Comparison of ENCODE assay signal across 21 cellular contexts in genomic region chr7:99384523-99384922, GRCh38. TPM values are rescaled to one million over a fixed set of nuclear protein-coding genes. Genes with fewer than 3 reads are reported as not detected.
DNase-seq lines count a peak whose midpoint lies in the region; ATAC-seq and TF ChIP-seq lines count a peak whose summit lies in the region.
"Had no signal": no experiment of that assay in that cellular context is flagged by ENCODE, and none has a peak within 500 bp of the region (broad histone marks: within the 10 kb centered on the region; RNA-seq: fewer than 3 reads in every experiment).

No MANE protein-coding gene starts in this region.

- ATAC-seq in activated CD8-positive, alpha-beta memory T cell treated with anti-CD3 and anti-CD28 coated beads, Interleukin-2, amount 10 ng/mL, durations not matched to agents 7 days and 5 days, result no peak
- no peak for ATAC-seq in activated T-helper 17 cell treated with anti-CD3 and anti-CD28 coated beads, Interleukin-2, amount 50 U/mL, for 72 hours (replicated peaks)
- ATAC-seq in natural killer cell (no peak), HG03196 (IDR thresholded peaks at IDR 0.05; ENCODE audit: unreplicated experiment) (no peak)
- ATAC-seq: left lung, right cardiac atrium, upper lobe of right lung had no signal

- DNase-seq in activated CD8-positive, alpha-beta memory T cell treated with anti-CD3 and anti-CD28 coated beads, Interleukin-2, amount 10 ng/mL, durations not matched to agents 7 days and 5 days, result no peak
- DNase-seq in activated CD8-positive, alpha-beta memory T cell treated with anti-CD3 and anti-CD28 coated beads for 24 hours, result no peak
- no peak for DNase-seq in Caco-2
- no peak for DNase-seq in natural killer cell
- DNase-seq in breast epithelium (ENCODE audit: low spot score in 2 of 2), result no peak
- no peak for DNase-seq in BE2C
- DNase-seq: ACHN; activated T-cell treated with anti-CD3 and anti-CD28 coated beads for 4 hours; caudate nucleus; effector CD4-positive, alpha-beta T cell; NCI-H1048; NCI-H2029 treated with DMSO at 0.1 percent for 48 hours; NCI-H510A; occipital lobe; stimulated activated naive CD4-positive, alpha-beta T cell treated with Interleukin-2 at 50 U/mL for 16 hours; T-helper 9 cell; upper lobe of right lung had no signal

- H3K4me1 Mint-ChIP-seq in activated CD8-positive, alpha-beta memory T cell treated with anti-CD3 and anti-CD28 coated beads, Interleukin-2, amount 10 ng/mL, durations not matched to agents 7 days and 5 days, result peaks cover 40% of the 10 kb centered on the region
- no peaks in the 10 kb centered on the region for H3K4me1 Mint-ChIP-seq in Caco-2 (ENCODE audit: low read depth, unreplicated experiment)
- peaks cover 22% of the 10 kb centered on the region for H3K4me1 Mint-ChIP-seq in activated T-helper 17 cell treated with anti-CD3 and anti-CD28 coated beads, Interleukin-2, amount 50 U/mL, for 72 hours
- peaks cover 30 to 56% of the 10 kb centered on the region in 2 donors for H3K4me1 Mint-ChIP-seq in natural killer cell

- TF ChIP-seq POLR2A in breast epithelium (IDR thresholded peaks at IDR 0.05), result no peak

- no peaks in the 10 kb centered on the region for H3K9me3 ChIP-seq in Caco-2
- no peaks in the 10 kb centered on the region for H3K9me3 ChIP-seq in breast epithelium
- no peaks in the 10 kb centered on the region for H3K9me3 ChIP-seq in BE2C
- H3K9me3 ChIP-seq: left lung, upper lobe of right lung had no signal

- no peak overlapping the region for H3K27ac ChIP-seq in breast epithelium
- H3K27ac ChIP-seq: left lung, upper lobe of right lung had no signal

- no peaks in the 10 kb centered on the region for H3K27me3 ChIP-seq in Caco-2 (replicated peaks; ENCODE audit: control insufficient read depth, insufficient read depth, low read length)
- H3K27me3 ChIP-seq in breast epithelium, result no peaks in the 10 kb centered on the region
- H3K27me3 ChIP-seq in BE2C, result no peaks in the 10 kb centered on the region
- H3K27me3 ChIP-seq: left lung, upper lobe of right lung had no signal

- H3K9me3 Mint-ChIP-seq in activated CD8-positive, alpha-beta memory T cell treated with anti-CD3 and anti-CD28 coated beads, Interleukin-2, amount 10 ng/mL, durations not matched to agents 7 days and 5 days (ENCODE audit: low read depth), result no peaks in the 10 kb centered on the region
- H3K9me3 Mint-ChIP-seq in Caco-2 (ENCODE audit: unreplicated experiment) (no peaks in the 10 kb centered on the region), natural killer cell (no peaks in the 10 kb centered on the region)
- no peaks in the 10 kb centered on the region for H3K9me3 Mint-ChIP-seq in activated T-helper 17 cell treated with anti-CD3 and anti-CD28 coated beads, Interleukin-2, amount 50 U/mL, for 72 hours

- H3K4me3 ChIP-seq in Caco-2 (ENCODE audit: low read depth, low read length), result no peak overlapping the region
- H3K4me3 ChIP-seq in breast epithelium, result no peak overlapping the region
- H3K4me3 ChIP-seq in BE2C (ENCODE audit: low read depth, low read length), result no peak overlapping the region
- H3K4me3 ChIP-seq: left lung, upper lobe of right lung had no signal

- no peaks in the 10 kb centered on the region; the same call in 1 of the 2 replicates for H3K36me3 ChIP-seq in Caco-2 (ENCODE audit: control insufficient read depth, insufficient read depth, low read length)
- H3K36me3 ChIP-seq in breast epithelium, result no peaks in the 10 kb centered on the region
- no peaks in the 10 kb centered on the region; the same call in 1 of the 2 replicates for H3K36me3 ChIP-seq in BE2C

- H3K27ac Mint-ChIP-seq in activated CD8-positive, alpha-beta memory T cell treated with anti-CD3 and anti-CD28 coated beads, Interleukin-2, amount 10 ng/mL, durations not matched to agents 7 days and 5 days, result peak overlapping the region; percentile 69
- H3K27ac Mint-ChIP-seq in Caco-2 (ENCODE audit: unreplicated experiment), result peak overlapping the region; percentile 32
- peak overlapping the region; percentile 84 for H3K27ac Mint-ChIP-seq in activated T-helper 17 cell treated with anti-CD3 and anti-CD28 coated beads, Interleukin-2, amount 50 U/mL, for 72 hours
- H3K27ac Mint-ChIP-seq in natural killer cell, result peak overlapping the region; percentile 84 to 97

- TF ChIP-seq CTCF in Caco-2 (IDR thresholded peaks at IDR 0.05; ENCODE audit: insufficient read depth in 1 of 2, low read depth in 1 of 2, low read length in 1 of 2, severe bottlenecking in 1 of 2, unreplicated experiment in 1 of 2) (no peak), natural killer cell (IDR thresholded peaks at IDR 0.05) (no peak), breast epithelium (IDR thresholded peaks at IDR 0.05) (no peak), BE2C (IDR thresholded peaks at IDR 0.05; ENCODE audit: low read depth, low read length) (no peak)

- H3K36me3 Mint-ChIP-seq in activated CD8-positive, alpha-beta memory T cell treated with anti-CD3 and anti-CD28 coated beads, Interleukin-2, amount 10 ng/mL, durations not matched to agents 7 days and 5 days, result peaks cover 43% of the 10 kb centered on the region
- peaks cover 83% of the 10 kb centered on the region for H3K36me3 Mint-ChIP-seq in Caco-2 (ENCODE audit: insufficient read depth, unreplicated experiment)
- H3K36me3 Mint-ChIP-seq in activated T-helper 17 cell treated with anti-CD3 and anti-CD28 coated beads, Interleukin-2, amount 50 U/mL, for 72 hours (ENCODE audit: low read depth), result peaks cover 92% of the 10 kb centered on the region
- no peaks in the 10 kb centered on the region for H3K36me3 Mint-ChIP-seq in natural killer cell

- POLR2A ChIA-PET in Caco-2 (lab: Charles Lee), result no interaction called here

- intact Hi-C loops in Caco-2 (cut with micrococcal nuclease; ENCODE audit: unreplicated experiment) (no loop called here), natural killer cell (cut with micrococcal nuclease) (no loop called here), breast epithelium (cut with DNase I; ENCODE audit: low total_unique reads) (no loop called here)

- no peak overlapping the region for H3K4me3 Mint-ChIP-seq in activated CD8-positive, alpha-beta memory T cell treated with anti-CD3 and anti-CD28 coated beads, Interleukin-2, amount 10 ng/mL, durations not matched to agents 7 days and 5 days
- H3K4me3 Mint-ChIP-seq in Caco-2 (ENCODE audit: unreplicated experiment) (no peak overlapping the region), natural killer cell (no peak overlapping the region)
- no peak overlapping the region for H3K4me3 Mint-ChIP-seq in activated T-helper 17 cell treated with anti-CD3 and anti-CD28 coated beads, Interleukin-2, amount 50 U/mL, for 72 hours

- H3K4me1 ChIP-seq in Caco-2, result peaks cover 3% of the 10 kb centered on the region; the same call in 1 of the 2 replicates
- H3K4me1 ChIP-seq in breast epithelium, result peaks cover 0 to 7% of the 10 kb centered on the region in 2 donors
- peaks cover 10% of the 10 kb centered on the region for H3K4me1 ChIP-seq in BE2C

- BruUV-seq in Caco-2 (replicated peaks; lab: Mats Ljungman, UMichigan), result no TSS peak

- H3K27me3 Mint-ChIP-seq in activated CD8-positive, alpha-beta memory T cell treated with anti-CD3 and anti-CD28 coated beads, Interleukin-2, amount 10 ng/mL, durations not matched to agents 7 days and 5 days, result no peaks in the 10 kb centered on the region
- H3K27me3 Mint-ChIP-seq in Caco-2 (ENCODE audit: insufficient read depth, unreplicated experiment) (no peaks in the 10 kb centered on the region), natural killer cell (ENCODE audit: low read depth in 2 of 2) (no peaks in the 10 kb centered on the region)
- no peaks in the 10 kb centered on the region for H3K27me3 Mint-ChIP-seq in activated T-helper 17 cell treated with anti-CD3 and anti-CD28 coated beads, Interleukin-2, amount 50 U/mL, for 72 hours

- CTCF ChIA-PET in activated CD8-positive, alpha-beta memory T cell treated with anti-CD3 and anti-CD28 coated beads, Interleukin-2, amount 10 ng/mL, durations not matched to agents 7 days and 5 days (lab: Charles Lee), result no interaction called here
- CTCF ChIA-PET in Caco-2 (lab: Charles Lee), result no interaction called here

RNA-seq across cellular contexts. Expression of gene ARPC1B, which starts 10.0 kb away (rescaled TPM):
- total RNA-seq in activated CD8-positive, alpha-beta memory T cell treated with anti-CD3 and anti-CD28 coated beads, Interleukin-2, amount 10 ng/mL, durations not matched to agents 7 days and 5 days, result 100 to 1,000 TPM; 388 to 398 TPM
- 128 and 135 TPM in 2 replicates for total RNA-seq in Caco-2 (2022)
- total RNA-seq in activated T-helper 17 cell treated with anti-CD3 and anti-CD28 coated beads, Interleukin-2, amount 50 U/mL, for 72 hours, result 100 to 1,000 TPM; 223 to 410 TPM
- 100 to 1,000 TPM; 161 to 184 (median 179) TPM for total RNA-seq in natural killer cell
- total RNA-seq in breast epithelium, result 100 to 1,000 TPM; 108 to 176 (median 169) TPM
- polyA plus RNA-seq in BE2C (2012; ENCODE audit: insufficient read depth, insufficient read length, low read depth), result 38.0 TPM

RNA-seq across cellular contexts. Expression of gene PDAP1, which starts 23.9 kb away (rescaled TPM):
- total RNA-seq in activated CD8-positive, alpha-beta memory T cell treated with anti-CD3 and anti-CD28 coated beads, Interleukin-2, amount 10 ng/mL, durations not matched to agents 7 days and 5 days, result 100 to 1,000 TPM in 1 of 2 experiments, 10 to 100 TPM in 1; 94.7 to 128 TPM
- total RNA-seq in Caco-2 (2022) (180 and 191 TPM in 2 replicates), natural killer cell (10 to 100 TPM; 55.3 to 60.6 (median 59.3) TPM), breast epithelium (10 to 100 TPM; 39.4 to 86.4 (median 51.5) TPM)
- 100 to 1,000 TPM in 1 of 2 donors, 10 to 100 TPM in 1; 73.7 to 129 TPM for total RNA-seq in activated T-helper 17 cell treated with anti-CD3 and anti-CD28 coated beads, Interleukin-2, amount 50 U/mL, for 72 hours
- 483 TPM for polyA plus RNA-seq in BE2C (2012; ENCODE audit: insufficient read depth, insufficient read length, low read depth)

RNA-seq across cellular contexts. Expression of gene BUD31, which starts 24.2 kb away (rescaled TPM):
- total RNA-seq in activated CD8-positive, alpha-beta memory T cell treated with anti-CD3 and anti-CD28 coated beads, Interleukin-2, amount 10 ng/mL, durations not matched to agents 7 days and 5 days, result 100 to 1,000 TPM; 116 to 138 TPM
- total RNA-seq in Caco-2 (2022) (199 and 220 TPM in 2 replicates), natural killer cell (100 to 1,000 TPM; 145 to 190 (median 187) TPM), breast epithelium (10 to 100 TPM; 53.9 to 69.8 (median 65.4) TPM)
- total RNA-seq in activated T-helper 17 cell treated with anti-CD3 and anti-CD28 coated beads, Interleukin-2, amount 50 U/mL, for 72 hours, result 100 to 1,000 TPM in 1 of 2 donors, 10 to 100 TPM in 1; 96.1 to 138 TPM
- 516 TPM for polyA plus RNA-seq in BE2C (2012; ENCODE audit: insufficient read depth, insufficient read length, low read depth)

RNA-seq across cellular contexts. Expression of gene PTCD1, which starts 54.1 kb away (rescaled TPM):
- 1 to 10 TPM; 5.8 to 8.9 TPM for total RNA-seq in activated CD8-positive, alpha-beta memory T cell treated with anti-CD3 and anti-CD28 coated beads, Interleukin-2, amount 10 ng/mL, durations not matched to agents 7 days and 5 days
- total RNA-seq in Caco-2 (2022) (59.6 TPM in 2 replicates), natural killer cell (1 to 10 TPM; 5.3 to 6.6 (median 6.4) TPM), breast epithelium (1 to 10 TPM; 4.5 to 8.3 (median 4.9) TPM)
- 1 to 10 TPM; 4.3 to 5.4 TPM for total RNA-seq in activated T-helper 17 cell treated with anti-CD3 and anti-CD28 coated beads, Interleukin-2, amount 50 U/mL, for 72 hours
- 22.4 TPM for polyA plus RNA-seq in BE2C (2012; ENCODE audit: insufficient read depth, insufficient read length, low read depth)

RNA-seq across cellular contexts. Expression of gene CPSF4, which starts 54.2 kb away (rescaled TPM):
- 10 to 100 TPM; 72.2 to 75.4 TPM for total RNA-seq in activated CD8-positive, alpha-beta memory T cell treated with anti-CD3 and anti-CD28 coated beads, Interleukin-2, amount 10 ng/mL, durations not matched to agents 7 days and 5 days
- 133 and 158 TPM in 2 replicates for total RNA-seq in Caco-2 (2022)
- total RNA-seq in activated T-helper 17 cell treated with anti-CD3 and anti-CD28 coated beads, Interleukin-2, amount 50 U/mL, for 72 hours, result 10 to 100 TPM; 36.8 to 38.9 TPM
- total RNA-seq in natural killer cell, result 10 to 100 TPM; 54.0 to 61.6 (median 54.8) TPM
- 10 to 100 TPM; 32.8 to 40.6 (median 32.9) TPM for total RNA-seq in breast epithelium
- 133 TPM for polyA plus RNA-seq in BE2C (2012; ENCODE audit: insufficient read depth, insufficient read length, low read depth)

Comparison
In these comparisons a context has a peak if more than half of its experiments do, and no peak if none do; other contexts are left out.
1. H3K27ac Mint-ChIP-seq: peak in every context shown above with its lines; median percentile 90 in natural killer cell; 84 in activated T-helper 17 cell treated with anti-CD3 and anti-CD28 coated beads, Interleukin-2, amount 50 U/mL, for 72 hours; 69 in activated CD8-positive, alpha-beta memory T cell treated with anti-CD3 and anti-CD28 coated beads, Interleukin-2, amount 10 ng/mL, durations not matched to agents 7 days and 5 days; 32 in Caco-2.